ENCODE assay signal across 18 cellular contexts in the genomic region with DNA sequence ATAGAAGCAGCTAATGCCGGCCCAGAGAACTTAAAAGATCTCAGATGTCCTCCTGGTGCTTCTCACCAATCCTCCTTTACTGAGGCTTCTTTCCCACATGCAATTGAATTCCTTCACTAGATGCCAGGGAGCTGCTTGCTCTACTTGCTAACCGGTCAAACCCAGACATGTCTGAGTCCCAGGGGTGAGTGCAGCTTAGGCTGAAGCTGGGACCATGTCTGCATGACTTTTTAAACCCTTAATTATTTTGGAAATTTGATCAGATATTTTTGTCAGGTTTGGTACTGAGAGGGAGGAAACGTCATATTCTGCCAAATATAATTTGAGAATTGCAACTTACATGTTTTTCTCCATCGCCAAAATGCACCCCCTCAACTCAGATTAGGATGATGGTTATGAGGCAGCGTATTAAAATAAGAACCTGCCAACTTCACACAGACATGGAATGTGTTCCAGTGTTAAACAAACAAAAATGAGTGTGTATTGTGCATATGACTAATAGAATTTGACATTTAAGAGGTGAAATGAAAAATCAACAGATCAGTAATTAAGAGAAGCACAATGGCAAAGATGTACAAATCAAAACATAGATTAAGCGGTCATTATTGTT.
A peak's percentile ranks its signal among the peaks of the same experiment; 100 is the strongest.
DNase-seq lines count a peak whose midpoint lies in the region; ATAC-seq and TF ChIP-seq lines count a peak whose summit lies in the region.
"Had no signal": no experiment of that assay in that cellular context is flagged by ENCODE, and none has a peak within 500 bp of the region (broad histone marks: within the 10 kb centered on the region; RNA-seq: fewer than 3 reads in every experiment).

No MANE protein-coding gene starts in this region.

- H3K27ac Mint-ChIP-seq in activated T-cell treated with anti-CD3 and anti-CD28 coated beads, Interleukin-2, amount 50 U/mL, for 72 hours, result peak overlapping the region; percentile 31
- peak overlapping the region in 1 of 7 donors; percentile 32 for H3K27ac Mint-ChIP-seq in CD14-positive monocyte
- H3K27ac Mint-ChIP-seq: IgD-negative memory B cell had no signal

- no peaks in the 10 kb centered on the region for H3K9me3 Mint-ChIP-seq in activated T-cell treated with anti-CD3 and anti-CD28 coated beads, Interleukin-2, amount 50 U/mL, for 72 hours
- peaks cover 0 to 3% (median 0%) of the 10 kb centered on the region in 7 donors for H3K9me3 Mint-ChIP-seq in CD14-positive monocyte
- H3K9me3 Mint-ChIP-seq: IgD-negative memory B cell had no signal

- peaks cover 44% of the 10 kb centered on the region for H3K4me1 ChIP-seq in Loucy (ENCODE audit: insufficient read depth, low read length, poor library complexity, severe bottlenecking)
- peaks cover 5 to 19% of the 10 kb centered on the region in 2 donors for H3K4me1 ChIP-seq in aorta (ENCODE audit: control insufficient read depth in 1 of 2, insufficient read depth in 2 of 2, low read length in 2 of 2)

- no peaks in the 10 kb centered on the region for H3K9me2 ChIP-seq in Loucy (replicated peaks; ENCODE audit: low read depth, low read length)

- no peaks in the 10 kb centered on the region for H3K79me2 ChIP-seq in Loucy (ENCODE audit: insufficient read depth, low read length)

- no peak for DNase-seq in activated T-cell treated with anti-CD3 and anti-CD28 coated beads, Interleukin-2, amount 50 U/mL, for 72 hours
- no peak for DNase-seq in activated T-cell treated with anti-CD3 and anti-CD28 coated beads, Interleukin-2, amount 50 U/mL, for 1 hour
- no peak for DNase-seq in epithelial cell of prostate (ENCODE audit: low read depth, low spot score)
- no peak for DNase-seq in aorta
- DNase-seq in T-helper 1 cell, result no peak
- no peak for DNase-seq in CD14-positive monocyte (ENCODE audit: low spot score)
- DNase-seq: 8988T, C1 segment of cervical spinal cord, NCI-H1417 treated with DMSO at 0.1 percent for 48 hours, NCI-H187, NCI-H446, NCI-H526, OCI-M1, SJCRH30 had no signal

- H3K36me3 ChIP-seq in Loucy (ENCODE audit: insufficient read depth, low read length) (no peaks in the 10 kb centered on the region), aorta (ENCODE audit: control insufficient read depth in 1 of 2, insufficient read depth in 2 of 2, low read length in 1 of 2) (no peaks in the 10 kb centered on the region)
- H3K36me3 ChIP-seq: SJCRH30 had no signal

- H3K4me1 Mint-ChIP-seq in activated T-cell treated with anti-CD3 and anti-CD28 coated beads, Interleukin-2, amount 50 U/mL, for 72 hours (ENCODE audit: low read depth), result peaks cover 33% of the 10 kb centered on the region
- H3K4me1 Mint-ChIP-seq in CD14-positive monocyte, result peaks cover 25% of the 10 kb centered on the region

- no peak for TF ChIP-seq CTCF in Loucy (conservative IDR thresholded peaks at IDR 0.05; ENCODE audit: low read length)
- TF ChIP-seq CTCF in CD14-positive monocyte (IDR thresholded peaks at IDR 0.05), result no peak

- H4K20me1 ChIP-seq in Loucy (ENCODE audit: insufficient read depth, low read length, poor library complexity, severe bottlenecking), result no peaks in the 10 kb centered on the region

- H3K27me3 ChIP-seq in Loucy (ENCODE audit: insufficient read depth, low read length, poor library complexity, severe bottlenecking) (no peaks in the 10 kb centered on the region), aorta (ENCODE audit: control insufficient read depth in 1 of 2, insufficient read depth in 2 of 2, low read length in 1 of 2) (no peaks in the 10 kb centered on the region)
- H3K27me3 ChIP-seq: SJCRH30 had no signal

- H3K4me3 Mint-ChIP-seq in activated T-cell treated with anti-CD3 and anti-CD28 coated beads, Interleukin-2, amount 50 U/mL, for 72 hours, result no peak overlapping the region
- H3K4me3 Mint-ChIP-seq in CD14-positive monocyte, result no peak overlapping the region
- H3K4me3 Mint-ChIP-seq: IgD-negative memory B cell had no signal

- WGBS in aorta, 2 donors, result 3 to 9% methylated on average over 6 of the region's 6 CpGs

- H3K9me3 ChIP-seq in Loucy (ENCODE audit: insufficient read depth, low read depth, low read length) (no peaks in the 10 kb centered on the region), aorta (ENCODE audit: control insufficient read depth, low read length) (no peaks in the 10 kb centered on the region)
- H3K9me3 ChIP-seq: SJCRH30 had no signal

- no peaks in the 10 kb centered on the region for H3K36me3 Mint-ChIP-seq in activated T-cell treated with anti-CD3 and anti-CD28 coated beads, Interleukin-2, amount 50 U/mL, for 72 hours (ENCODE audit: insufficient read depth in 2 of 2)
- H3K36me3 Mint-ChIP-seq in CD14-positive monocyte, result no peaks in the 10 kb centered on the region
- H3K36me3 Mint-ChIP-seq: IgD-negative memory B cell had no signal

- H3K4me3 ChIP-seq in Loucy (ENCODE audit: low read length, poor library complexity, severe bottlenecking) (no peak overlapping the region), aorta (ENCODE audit: low read length in 2 of 2) (no peak overlapping the region)
- H3K4me3 ChIP-seq: SJCRH30 had no signal

- no peak overlapping the region for H3K4me2 ChIP-seq in Loucy (ENCODE audit: low read depth, low read length, poor library complexity, severe bottlenecking)

- H3K27me3 Mint-ChIP-seq in activated T-cell treated with anti-CD3 and anti-CD28 coated beads, Interleukin-2, amount 50 U/mL, for 72 hours (ENCODE audit: low read depth), result no peaks in the 10 kb centered on the region
- H3K27me3 Mint-ChIP-seq in CD14-positive monocyte (ENCODE audit: low read depth in 3 of 3), result no peaks in the 10 kb centered on the region

- no peaks in the 10 kb centered on the region for H3F3A ChIP-seq in Loucy (ENCODE audit: low read depth)

- intact Hi-C loops in aorta (cut with DNase I), result loop anchor here in 1 of 2 donors (5.0 kb wide), 1 partner anchor 74 kb away; no protein-coding TSS in a partner anchor
- intact Hi-C loops in CD14-positive monocyte (cut with micrococcal nuclease), result no loop called here

- H3K9ac ChIP-seq in Loucy (ENCODE audit: low read depth, low read length, poor library complexity, severe bottlenecking), result no peak overlapping the region

- H3K27ac ChIP-seq in epithelial cell of prostate, result peak overlapping the region; percentile 98
- peak overlapping the region; percentile 74 to 97 for H3K27ac ChIP-seq in aorta (ENCODE audit: low read depth in 1 of 2, low read length in 2 of 2)
- H3K27ac ChIP-seq: SJCRH30 had no signal

- 0 out of 2 replicates have a peak overlapping the region, but pooled peaks have one; percentile 37 for H2AFZ ChIP-seq in Loucy (ENCODE audit: low read length)

- ATAC-seq in activated T-cell treated with anti-CD3 and anti-CD28 coated beads, Interleukin-2, amount 50 U/mL, for 72 hours (replicated peaks in 1 of 2), result no peak
- ATAC-seq in aorta (ENCODE audit: low FRiP score) (no peak), GM19351 (IDR thresholded peaks at IDR 0.05; ENCODE audit: unreplicated experiment) (no peak)
- ATAC-seq: HCT116 had no signal
